Comparison of ENCODE assay signal across 11 cellular contexts in the genomic region with DNA sequence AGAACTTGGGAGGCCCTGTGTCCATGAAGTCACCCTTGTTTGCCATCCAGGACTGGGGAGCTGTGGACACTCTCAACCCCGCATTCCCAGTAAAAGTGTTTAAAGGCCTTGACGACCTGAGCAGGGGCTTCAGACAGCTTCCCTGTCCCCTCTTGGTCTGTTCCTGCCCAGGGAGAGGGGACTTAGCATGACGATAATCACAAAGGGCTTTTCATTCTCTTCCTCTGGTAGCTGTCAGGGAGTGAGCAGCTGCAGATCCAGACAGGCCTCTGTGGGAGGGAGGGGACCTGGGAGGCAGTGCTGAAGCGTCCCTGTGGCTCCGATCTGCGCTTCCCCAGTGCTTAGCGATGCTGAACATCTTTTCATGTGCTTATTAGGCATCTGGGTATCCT.
A peak's percentile ranks its signal among the peaks of the same experiment; 100 is the strongest.
DNase-seq lines count a peak whose midpoint lies in the region; ATAC-seq and TF ChIP-seq lines count a peak whose summit lies in the region.
"Had no signal": no experiment of that assay in that cellular context is flagged by ENCODE, and none has a peak within 500 bp of the region (broad histone marks: within the 10 kb centered on the region; RNA-seq: fewer than 3 reads in every experiment).

No MANE protein-coding gene starts in this region.

- H3K9ac ChIP-seq in BLaER1, result peak overlapping the region; percentile 60; the same call in 1 of the 2 replicates

- H3K4me1 ChIP-seq in BLaER1 (peaks cover 52% of the 10 kb centered on the region), mesodermal cell (ENCODE audit: control insufficient read depth, insufficient read depth, low read length, poor library complexity, severe bottlenecking) (peaks cover 11% of the 10 kb centered on the region)

- no peak for TF ChIP-seq CTCF in coronary artery (IDR thresholded peaks at IDR 0.05)

- 25 to 31% methylated on average over 3 to 7 of the region's 7 CpGs for WGBS in mesodermal cell (ENCODE audit: insufficient coverage in 2 of 2), 2 experiments

- no peaks in the 10 kb centered on the region for H3K36me3 ChIP-seq in BLaER1
- H3K36me3 ChIP-seq in mesodermal cell (ENCODE audit: control insufficient read depth, insufficient read depth, low read length), result no peaks in the 10 kb centered on the region

- H3K27ac ChIP-seq in BLaER1 (peak overlapping the region; percentile 51), coronary artery (no peak overlapping the region), mesodermal cell (ENCODE audit: low read depth, low read length, severe bottlenecking) (peak overlapping the region; percentile 82)

- ATAC-seq in HG03571 (IDR thresholded peaks at IDR 0.05; ENCODE audit: unreplicated experiment) (no peak), GM19455 (IDR thresholded peaks at IDR 0.05; ENCODE audit: unreplicated experiment) (no peak), HG03097 (IDR thresholded peaks at IDR 0.05; ENCODE audit: low FRiP score, unreplicated experiment) (no peak)

- no peak overlapping the region for H3K4me3 ChIP-seq in BLaER1
- no peak overlapping the region for H3K4me3 ChIP-seq in coronary artery
- no peak overlapping the region for H3K4me3 ChIP-seq in mesodermal cell (ENCODE audit: extremely low read depth, insufficient read depth, low read length, poor library complexity, severe bottlenecking)

- no peaks in the 10 kb centered on the region for H4K20me1 ChIP-seq in BLaER1

- no peaks in the 10 kb centered on the region for H3K27me3 ChIP-seq in BLaER1

- H3K9me3 ChIP-seq in BLaER1, result no peaks in the 10 kb centered on the region
- H3K9me3 ChIP-seq in mesodermal cell (ENCODE audit: control insufficient read depth, low read length), result no peaks in the 10 kb centered on the region

- DNase-seq in NCI-H345 treated with DMSO at 0.1 percent for 48 hours (lab: John Stamatoyannopoulos, UW; ENCODE audit: unreplicated experiment) (peak; percentile 45), coronary artery (ENCODE audit: low spot score) (peak; percentile 68), mucosa of gallbladder (ENCODE audit: low spot score) (no peak)
- DNase-seq: AML-193, KBM-7, NCI-H446 treated with DMSO at 0.1 percent for 48 hours had no signal

- peak overlapping the region; percentile 79 for H3K4me2 ChIP-seq in BLaER1

Comparison
In these comparisons a context has a peak if more than half of its experiments do, and no peak if none do; other contexts are left out.
1. H3K27ac ChIP-seq: peak in BLaER1 (single experiment) and mesodermal cell (single experiment); none in coronary artery (0 of 2).